ENCODE assay signal across 1 cellular context in the genomic region with DNA sequence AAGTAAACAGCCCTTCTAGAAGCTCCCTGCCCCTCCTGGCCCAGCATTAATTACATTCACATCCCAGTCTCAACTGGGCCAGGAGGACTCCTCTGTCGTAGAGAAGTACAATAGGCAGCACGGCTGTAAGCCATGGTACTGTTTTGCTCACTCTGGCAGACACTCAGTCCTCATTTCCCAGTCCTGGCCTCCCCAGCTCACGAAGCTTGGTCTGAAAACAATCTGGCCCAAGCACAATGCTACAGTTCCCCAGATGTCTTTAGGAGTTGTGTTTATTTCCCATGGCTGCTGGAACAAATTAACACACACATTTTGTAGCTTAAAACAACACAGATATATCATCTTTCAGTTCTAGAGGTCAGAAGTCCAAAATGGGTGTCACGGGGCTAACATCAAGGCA.
A peak's percentile ranks its signal among the peaks of the same experiment; 100 is the strongest.
TF ChIP-seq lines count a peak whose summit lies in the region.

No MANE protein-coding gene starts in this region.

TF ChIP-seq in HepG2, 621 proteins besides CTCF, POLR2A, EP300 and RAD21:
- TF ChIP-seq HNF4A (CRISPR knock-in tag; IDR thresholded peaks at IDR 0.05) (peak; percentile 30; the same call in 1 of the 2 replicates), TCF7L2 (IDR thresholded peaks at IDR 0.05; ENCODE audit: low read depth, low read length) (no peak)
